In the genomic region with DNA sequence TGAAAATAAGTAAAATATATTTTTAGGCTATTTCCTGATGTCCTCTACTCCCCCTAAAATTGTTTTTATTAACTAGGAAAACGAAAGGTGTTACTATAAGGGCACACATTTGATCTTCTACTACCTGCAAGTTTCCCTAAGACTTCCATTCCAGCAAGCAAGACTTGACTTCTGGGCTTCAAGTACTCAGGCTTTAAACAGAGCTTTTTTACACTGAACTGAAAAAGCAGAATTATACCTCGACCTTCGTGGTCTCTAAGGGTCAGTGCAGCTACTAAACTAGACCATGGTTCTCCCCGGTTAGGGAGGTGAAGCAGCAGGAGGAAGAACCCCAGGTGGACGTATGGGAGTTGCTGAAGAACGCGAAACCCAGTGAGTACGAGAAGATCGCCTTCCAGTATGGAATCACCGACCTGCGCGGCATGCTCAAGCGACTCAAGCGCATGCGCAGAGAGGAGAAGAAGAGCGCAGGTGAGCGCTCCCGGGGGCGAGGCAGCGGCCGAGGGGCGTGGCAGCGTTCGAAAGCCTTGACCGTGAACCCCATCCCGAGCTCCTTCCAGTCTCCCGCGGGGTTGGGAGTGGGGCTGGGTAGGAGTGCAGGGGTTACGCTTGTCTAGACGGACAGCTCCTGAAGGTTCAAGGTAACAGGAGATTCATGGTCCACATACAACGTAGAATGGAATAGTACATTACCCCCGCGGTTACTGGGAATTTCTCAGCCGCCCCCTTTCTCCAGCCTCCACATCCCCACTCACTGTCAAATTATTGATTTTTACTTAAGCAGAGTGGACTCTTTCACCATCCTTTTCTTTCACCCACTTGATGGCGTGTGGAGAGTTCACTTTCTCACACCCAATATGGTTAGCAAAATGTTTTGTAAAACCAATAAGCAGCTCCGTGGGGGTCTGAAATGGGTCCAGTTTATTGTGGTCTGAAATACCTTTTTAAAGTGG, we compare ENCODE assay signal across 9 cellular contexts. TPM values are rescaled to one million over a fixed set of nuclear protein-coding genes. Genes with fewer than 3 reads are reported as not detected.
DNase-seq lines count a peak whose midpoint lies in the region; ATAC-seq and TF ChIP-seq lines count a peak whose summit lies in the region.
"Had no signal": no experiment of that assay in that cellular context is flagged by ENCODE, and none has a peak within 500 bp of the region (broad histone marks: within the 10 kb centered on the region; RNA-seq: fewer than 3 reads in every experiment).

No MANE protein-coding gene starts in this region.

- BruUV-seq in PC-3 (replicated peaks; lab: Mats Ljungman, UMichigan), result no TSS peak

- H3K36me3 ChIP-seq in endodermal cell (ENCODE audit: control insufficient read depth, insufficient read depth, low read length), result no peaks in the 10 kb centered on the region
- no peaks in the 10 kb centered on the region for H3K36me3 ChIP-seq in naive thymus-derived CD4-positive, alpha-beta T cell (ENCODE audit: control insufficient read depth in 2 of 3, insufficient read depth in 3 of 3, low read length in 3 of 3)
- no peaks in the 10 kb centered on the region for H3K36me3 ChIP-seq in PC-3 (ENCODE audit: low read depth, low read length)

- H3K27me3 ChIP-seq in endodermal cell (ENCODE audit: control insufficient read depth, insufficient read depth, low read length, poor library complexity, severe bottlenecking) (peaks cover 24% of the 10 kb centered on the region), PC-3 (ENCODE audit: low read length) (peaks cover 17% of the 10 kb centered on the region; the same call in 1 of the 2 replicates)
- peaks cover 0 to 8% of the 10 kb centered on the region in 2 donors for H3K27me3 ChIP-seq in naive thymus-derived CD4-positive, alpha-beta T cell (ENCODE audit: control insufficient read depth in 2 of 2, insufficient read depth in 2 of 2, low read length in 2 of 2)

- ATAC-seq in naive thymus-derived CD4-positive, alpha-beta T cell, result no peak
- ATAC-seq in PC-3, result no peak
- no peak for ATAC-seq in HG03196 (IDR thresholded peaks at IDR 0.05; ENCODE audit: unreplicated experiment)

- no peak overlapping the region for H3K4me2 ChIP-seq in PC-3 (ENCODE audit: low read length)

- peaks cover 0 to 3% (median 0%) of the 10 kb centered on the region in 7 donors for H3K9me3 Mint-ChIP-seq in CD14-positive monocyte
- H3K9me3 Mint-ChIP-seq in endodermal cell, result no peaks in the 10 kb centered on the region
- no peaks in the 10 kb centered on the region for H3K9me3 Mint-ChIP-seq in naive thymus-derived CD4-positive, alpha-beta T cell

- no peaks in the 10 kb centered on the region for H3F3A ChIP-seq in PC-3 (ENCODE audit: low read length, unreplicated experiment)

- H3K79me2 ChIP-seq in PC-3 (ENCODE audit: low read length), result no peaks in the 10 kb centered on the region

- peaks cover 22% of the 10 kb centered on the region for H3K4me1 Mint-ChIP-seq in CD14-positive monocyte
- H3K4me1 Mint-ChIP-seq in endodermal cell, result no peaks in the 10 kb centered on the region
- peaks cover 0 to 8% (median 5%) of the 10 kb centered on the region in 7 donors for H3K4me1 Mint-ChIP-seq in naive thymus-derived CD4-positive, alpha-beta T cell

- H4K20me1 ChIP-seq in PC-3 (ENCODE audit: low read length), result no peaks in the 10 kb centered on the region

- peak overlapping the region; percentile 77 to 93 for H3K4me3 Mint-ChIP-seq in CD14-positive monocyte
- peak overlapping the region; percentile 44 for H3K4me3 Mint-ChIP-seq in endodermal cell
- peak overlapping the region in 9 of 10 donors; percentile 36 to 80 (median 59) for H3K4me3 Mint-ChIP-seq in naive thymus-derived CD4-positive, alpha-beta T cell

- H3K36me3 Mint-ChIP-seq in CD14-positive monocyte, result no peaks in the 10 kb centered on the region
- no peaks in the 10 kb centered on the region for H3K36me3 Mint-ChIP-seq in endodermal cell (ENCODE audit: low read depth)
- H3K36me3 Mint-ChIP-seq in naive thymus-derived CD4-positive, alpha-beta T cell, result peaks cover 0 to 2% (median 0%) of the 10 kb centered on the region in 5 donors

- CTCF ChIA-PET in naive thymus-derived CD4-positive, alpha-beta T cell (lab: Charles Lee), result interaction anchor here (0.7 kb wide), 1 partner anchor 381 kb away, joined by 3 read pairs; no protein-coding TSS in a partner anchor
- CTCF ChIA-PET in PC-3 (lab: Charles Lee), result no interaction called here

- no peak overlapping the region for H2AFZ ChIP-seq in PC-3 (ENCODE audit: low read length)

- no peak for TF ChIP-seq CTCF in CD14-positive monocyte (IDR thresholded peaks at IDR 0.05)
- no peak for TF ChIP-seq CTCF in endodermal cell (conservative IDR thresholded peaks at IDR 0.05)
- TF ChIP-seq CTCF in PC-3 (conservative IDR thresholded peaks at IDR 0.05; ENCODE audit: low read depth, low read length), result no peak

- peak overlapping the region in 1 of 7 donors; percentile 2 for H3K27ac Mint-ChIP-seq in CD14-positive monocyte
- H3K27ac Mint-ChIP-seq in endodermal cell, result no peak overlapping the region
- no peak overlapping the region for H3K27ac Mint-ChIP-seq in naive thymus-derived CD4-positive, alpha-beta T cell

- H3K27ac ChIP-seq in endodermal cell (ENCODE audit: low read depth, low read length) (no peak overlapping the region), PC-3 (ENCODE audit: low read length) (no peak overlapping the region)
- no peak overlapping the region for H3K27ac ChIP-seq in naive thymus-derived CD4-positive, alpha-beta T cell (ENCODE audit: low read depth, low read length)

- H3K4me3 ChIP-seq in endodermal cell (ENCODE audit: low read length) (peak overlapping the region; percentile 77), PC-3 (ENCODE audit: low read length) (no peak overlapping the region)
- H3K4me3 ChIP-seq in naive thymus-derived CD4-positive, alpha-beta T cell (ENCODE audit: low read length), result no peak overlapping the region

- H3K9me2 ChIP-seq in PC-3 (replicated peaks; ENCODE audit: low read length), result no peaks in the 10 kb centered on the region

- H3K9me3 ChIP-seq in endodermal cell (ENCODE audit: control insufficient read depth, low read length) (no peaks in the 10 kb centered on the region), PC-3 (ENCODE audit: low read length) (no peaks in the 10 kb centered on the region)
- no peaks in the 10 kb centered on the region for H3K9me3 ChIP-seq in naive thymus-derived CD4-positive, alpha-beta T cell (ENCODE audit: control insufficient read depth in 2 of 3, low read length in 3 of 3)

- 16 to 18% methylated on average over 17 to 36 of the region's 36 CpGs for WGBS in endodermal cell (ENCODE audit: insufficient coverage in 1 of 2, insufficient read length in 1 of 2), 2 experiments

- H3K9ac ChIP-seq in endodermal cell (ENCODE audit: extremely low read depth, low read length, poor library complexity, severe bottlenecking) (no peak overlapping the region), PC-3 (ENCODE audit: low read length) (no peak overlapping the region)

- POLR2A ChIA-PET in naive thymus-derived CD4-positive, alpha-beta T cell (lab: Charles Lee), result interaction anchor here (0.8 kb wide), 1 partner anchor 47 kb away, joined by 3 read pairs; no protein-coding TSS in a partner anchor
- POLR2A ChIA-PET in PC-3 (lab: Charles Lee; ENCODE audit: unreplicated experiment), result no interaction called here

- intact Hi-C loops in CD14-positive monocyte (cut with micrococcal nuclease) (no loop called here), PC-3 (cut with micrococcal nuclease) (no loop called here)
- intact Hi-C loops in naive thymus-derived CD4-positive, alpha-beta T cell (cut with micrococcal nuclease), result no loop called here

- DNase-seq in CD14-positive monocyte (ENCODE audit: low spot score), result no peak
- peak; percentile 78 to 88 for DNase-seq in NCI-H1930 (lab: John Stamatoyannopoulos, UW)
- peak; percentile 95 for DNase-seq in endodermal cell
- peak in 4 of 9 donors; percentile 1 to 15 (median 8) for DNase-seq in naive thymus-derived CD4-positive, alpha-beta T cell
- no peak for DNase-seq in cerebellar nuclear complex (lab: John Stamatoyannopoulos, UW)
- no peak for DNase-seq in dedifferentiated amniotic fluid mesenchymal stem cell (ENCODE audit: extremely low spot score)
- DNase-seq in PC-3, result no peak

- H3K27me3 Mint-ChIP-seq in CD14-positive monocyte (ENCODE audit: low read depth in 3 of 3) (peaks cover 6 to 17% (median 9%) of the 10 kb centered on the region in 3 donors), endodermal cell (ENCODE audit: insufficient read depth) (peaks cover 38% of the 10 kb centered on the region)
- H3K27me3 Mint-ChIP-seq in naive thymus-derived CD4-positive, alpha-beta T cell, result peaks cover 23 to 47% (median 27%) of the 10 kb centered on the region in 5 donors

- H3K4me1 ChIP-seq in endodermal cell (ENCODE audit: control insufficient read depth, insufficient read depth, low read length) (no peaks in the 10 kb centered on the region), PC-3 (ENCODE audit: insufficient read depth, low read length) (no peaks in the 10 kb centered on the region)
- no peaks in the 10 kb centered on the region for H3K4me1 ChIP-seq in naive thymus-derived CD4-positive, alpha-beta T cell (ENCODE audit: control insufficient read depth in 2 of 2, insufficient read depth in 2 of 2, low read length in 2 of 2)

RNA-seq across cellular contexts. Expression of gene MYBPC1, which starts 47.6 kb away (rescaled TPM):
- polyA plus RNA-seq in CD14-positive monocyte, result under 1 TPM in 1 of 2 donors, not detected in 1; 0.16 TPM
- total RNA-seq in endodermal cell, result not detected
- polyA plus RNA-seq in endodermal cell (2013, experiment 1 of 2), result 5.2 TPM
- 5.9 TPM for polyA plus RNA-seq in endodermal cell (2013, experiment 2 of 2)
- not detected for total RNA-seq in naive thymus-derived CD4-positive, alpha-beta T cell
- not detected for polyA plus RNA-seq in naive thymus-derived CD4-positive, alpha-beta T cell
- total RNA-seq in PC-3 (2014; rRNA removed), result not detected in 2 replicates
- total RNA-seq: pulmonary artery endothelial cell had no signal

RNA-seq across cellular contexts. Expression of gene CHPT1, which starts 55.0 kb away (rescaled TPM):
- 10 to 100 TPM; 30.9 to 92.7 TPM for polyA plus RNA-seq in CD14-positive monocyte
- total RNA-seq in endodermal cell (10 to 100 TPM; 17.2 to 22.1 TPM), PC-3 (2014; rRNA removed) (55.3 and 56.2 TPM in 2 replicates)
- polyA plus RNA-seq in endodermal cell (2013, experiment 1 of 2), result 15.6 TPM
- polyA plus RNA-seq in endodermal cell (2013, experiment 2 of 2), result 14.3 TPM
- 10 to 100 TPM in 3 of 5 experiments, 1 to 10 TPM in 2; 6.5 to 22.6 (median 14.5) TPM for total RNA-seq in naive thymus-derived CD4-positive, alpha-beta T cell
- polyA plus RNA-seq in naive thymus-derived CD4-positive, alpha-beta T cell, result 10 to 100 TPM in 1 of 2 donors, 1 to 10 TPM in 1; 9.4 to 22.9 TPM

Comparison
In these comparisons a context has a peak if more than half of its experiments do, and no peak if none do; other contexts are left out.
1. DNase-seq: peak in NCI-H1930 (2 of 2) and endodermal cell (single experiment); none in CD14-positive monocyte (single experiment), cerebellar nuclear complex (0 of 2), dedifferentiated amniotic fluid mesenchymal stem cell (single experiment) and PC-3 (single experiment).
2. Peak in every context shown above with its lines, with median percentiles within 50 percentile points of each other: H3K4me3 Mint-ChIP-seq.